ENCODE assay signal across 13 cellular contexts in genomic region chr2:156512451-156512850, GRCh38.
DNase-seq lines count a peak whose midpoint lies in the region; ATAC-seq and TF ChIP-seq lines count a peak whose summit lies in the region.
"Had no signal": no experiment of that assay in that cellular context is flagged by ENCODE, and none has a peak within 500 bp of the region (broad histone marks: within the 10 kb centered on the region; RNA-seq: fewer than 3 reads in every experiment).

No MANE protein-coding gene starts in this region.

- DNase-seq in NCI-H510A treated with DMSO at 0.1 percent for 48 hours (lab: John Stamatoyannopoulos, UW): peak; percentile 49
- DNase-seq in NCI-H510A (lab: John Stamatoyannopoulos, UW): no peak
- peak; percentile 40 to 54 for DNase-seq in NCI-H526 (lab: John Stamatoyannopoulos, UW)
- DNase-seq in NCI-H187 (lab: John Stamatoyannopoulos, UW): no peak
- DNase-seq in GM20000 (ENCODE audit: low spot score): no peak
- no peak for DNase-seq in NCI-H1930 (lab: John Stamatoyannopoulos, UW)
- DNase-seq: activated CD4-positive, alpha-beta T cell treated with anti-CD3 and anti-CD28 coated beads, Interleukin-2, amount 10 ng/mL, durations not matched to agents 7 days and 5 days; Karpas-422; NCI-H345; PC-3; stimulated activated CD4-positive, alpha-beta T cell treated with anti-CD3 and anti-CD28 coated beads, Interleukin-4, amount 100 ng/mL, for 1 hour had no signal

- TF ChIP-seq CTCF in GM20000 (IDR thresholded peaks at IDR 0.05; ENCODE audit: extremely low read depth, missing control alignments): no peak

- peak; percentile 71 for ATAC-seq in HG02885 (IDR thresholded peaks at IDR 0.05; ENCODE audit: poor library complexity, unreplicated experiment)
- no peak for ATAC-seq in GM21825 (IDR thresholded peaks at IDR 0.05; ENCODE audit: unreplicated experiment)
- ATAC-seq: PC-3 had no signal

Comparison
In these comparisons a context has a peak if more than half of its experiments do, and no peak if none do; other contexts are left out.
1. DNase-seq: peak in NCI-H510A treated with DMSO at 0.1 percent for 48 hours (single experiment) and NCI-H526 (2 of 2); none in NCI-H510A (single experiment), NCI-H187 (0 of 2), GM20000 (single experiment) and NCI-H1930 (0 of 2).